In genomic region chr11:47244664-47245350, GRCh38 we compare ENCODE assay signal across 1 cellular context.
TF ChIP-seq lines count a peak whose summit lies in the region.

No MANE protein-coding gene starts in this region.

TF ChIP-seq in liver, 16 proteins besides CTCF, POLR2A, EP300 and RAD21 (continued from another document):
- TF ChIP-seq SP1 (IDR thresholded peaks at IDR 0.05): no peak
- TF ChIP-seq YY1 (IDR thresholded peaks at IDR 0.05): no peak
- no peak for TF ChIP-seq ATF3 (IDR thresholded peaks at IDR 0.05)
- no peak for TF ChIP-seq ZBTB33 (IDR thresholded peaks at IDR 0.05)
- TF ChIP-seq JUND (IDR thresholded peaks at IDR 0.05): no peak
- TF ChIP-seq FOXA1 (IDR thresholded peaks at IDR 0.05): no peak
- no peak for TF ChIP-seq HNF4G (IDR thresholded peaks at IDR 0.05)
- TF ChIP-seq GABPA (IDR thresholded peaks at IDR 0.05 in 1 of 2, conservative IDR thresholded peaks at IDR 0.05 in 1 of 2): no peak
- no peak for TF ChIP-seq EGR1 (IDR thresholded peaks at IDR 0.05; ENCODE audit: low read depth in 2 of 2)
- TF ChIP-seq TAF1 (conservative IDR thresholded peaks at IDR 0.05): no peak
- TF ChIP-seq MAX (IDR thresholded peaks at IDR 0.05): no peak
- TF ChIP-seq FOXA2 (IDR thresholded peaks at IDR 0.05): no peak
- no peak for TF ChIP-seq NR2F2 (IDR thresholded peaks at IDR 0.05)
- no peak for TF ChIP-seq RXRA (IDR thresholded peaks at IDR 0.05)
- no peak for TF ChIP-seq HNF4A (conservative IDR thresholded peaks at IDR 0.05)
